In the genomic region with DNA sequence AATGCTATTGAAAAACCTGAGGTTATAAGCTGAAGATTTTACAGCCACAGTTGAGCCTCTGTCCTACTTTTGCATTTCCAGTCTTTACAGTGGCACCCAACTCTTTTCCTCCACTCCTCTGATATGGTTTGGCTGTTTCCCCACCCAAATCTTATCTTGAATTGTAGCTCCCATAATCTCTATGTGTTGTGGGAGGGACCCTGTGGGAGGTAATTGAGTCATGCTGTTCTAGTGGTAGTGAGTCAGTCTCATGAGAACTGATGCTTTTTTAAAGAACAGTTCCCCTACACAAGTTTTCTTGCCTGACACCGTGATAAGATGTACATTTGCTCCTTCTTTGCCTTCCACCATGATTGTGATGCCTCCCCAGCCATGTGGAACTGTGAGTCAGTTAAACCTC, we compare ENCODE assay signal across 17 cellular contexts.
"Had no signal": no experiment of that assay in that cellular context is flagged by ENCODE, and none has a peak within 500 bp of the region (broad histone marks: within the 10 kb centered on the region; RNA-seq: fewer than 3 reads in every experiment).

No MANE protein-coding gene starts in this region.

- H3K27ac ChIP-seq: body of pancreas, heart left ventricle, neural progenitor cell, pancreas, skin epidermis had no signal

- H3K4me2 ChIP-seq: neural progenitor cell had no signal

- H3K27me3 ChIP-seq: body of pancreas, heart left ventricle, neural progenitor cell, pancreas had no signal

- H3K9ac ChIP-seq: neural progenitor cell had no signal

- H3K4me3 ChIP-seq: body of pancreas, heart left ventricle, neural progenitor cell, pancreas, skin epidermis had no signal

- DNase-seq: activated CD4-positive, alpha-beta memory T cell treated with anti-CD3 and anti-CD28 coated beads, Interleukin-2, amount 10 ng/mL, durations not matched to agents 7 days and 5 days; activated CD4-positive, alpha-beta T cell treated with anti-CD3 and anti-CD28 coated beads for 1 hour; activated CD8-positive, alpha-beta memory T cell treated with anti-CD3 and anti-CD28 coated beads, Interleukin-2, amount 50 U/mL, for 4 hours; activated gamma-delta T cell treated with Interleukin-2 at 50 U/mL for 16 hours; activated naive CD8-positive, alpha-beta T cell treated with anti-CD3 and anti-CD28 coated beads, Interleukin-2, amount 50 U/mL, for 24 hours; activated T-cell treated with anti-CD3 and anti-CD28 coated beads, Interleukin-2, amount 50 U/mL, for 72 hours; body of pancreas; heart left ventricle; midbrain; pancreas; retina; stimulated activated CD4-positive, alpha-beta T cell treated with anti-CD3 and anti-CD28 coated beads, Interleukin-4, amount 100 ng/mL, for 4 hours; SW 1271 had no signal

- ATAC-seq: activated naive CD8-positive, alpha-beta T cell treated with anti-CD3 and anti-CD28 coated beads, Interleukin-2, amount 50 U/mL, for 24 hours; activated T-cell treated with anti-CD3 and anti-CD28 coated beads, Interleukin-2, amount 50 U/mL, for 72 hours; body of pancreas; esophagus mucosa; heart left ventricle; pancreas had no signal

- H3K27ac Mint-ChIP-seq: activated CD4-positive, alpha-beta memory T cell treated with anti-CD3 and anti-CD28 coated beads, Interleukin-2, amount 10 ng/mL, durations not matched to agents 7 days and 5 days; activated naive CD8-positive, alpha-beta T cell treated with anti-CD3 and anti-CD28 coated beads, Interleukin-2, amount 50 U/mL, for 24 hours; activated T-cell treated with anti-CD3 and anti-CD28 coated beads, Interleukin-2, amount 50 U/mL, for 72 hours; neural progenitor cell; T-helper 2 cell treated with Interferon-gamma antibody and Interleukin-4, amounts not matched to agents 5 μg/mL and 100 μg/mL, for 36 hours had no signal

- H3K27me3 Mint-ChIP-seq: activated CD4-positive, alpha-beta memory T cell treated with anti-CD3 and anti-CD28 coated beads, Interleukin-2, amount 10 ng/mL, durations not matched to agents 7 days and 5 days; activated naive CD8-positive, alpha-beta T cell treated with anti-CD3 and anti-CD28 coated beads, Interleukin-2, amount 50 U/mL, for 24 hours had no signal

- H3K4me1 ChIP-seq: body of pancreas, heart left ventricle, pancreas had no signal

- H3K36me3 ChIP-seq: heart left ventricle, neural progenitor cell, pancreas had no signal

- H3K4me1 Mint-ChIP-seq: activated CD4-positive, alpha-beta memory T cell treated with anti-CD3 and anti-CD28 coated beads, Interleukin-2, amount 10 ng/mL, durations not matched to agents 7 days and 5 days; activated naive CD8-positive, alpha-beta T cell treated with anti-CD3 and anti-CD28 coated beads, Interleukin-2, amount 50 U/mL, for 24 hours had no signal

- H3K4me3 Mint-ChIP-seq: activated CD4-positive, alpha-beta memory T cell treated with anti-CD3 and anti-CD28 coated beads, Interleukin-2, amount 10 ng/mL, durations not matched to agents 7 days and 5 days; activated naive CD8-positive, alpha-beta T cell treated with anti-CD3 and anti-CD28 coated beads, Interleukin-2, amount 50 U/mL, for 24 hours; activated T-cell treated with anti-CD3 and anti-CD28 coated beads, Interleukin-2, amount 50 U/mL, for 72 hours; neural progenitor cell; T-helper 2 cell treated with Interferon-gamma antibody and Interleukin-4, amounts not matched to agents 5 μg/mL and 100 μg/mL, for 36 hours had no signal
